ENCODE assay signal across 22 cellular contexts in genomic region chr3:146501752-146502151, GRCh38. TPM values are rescaled to one million over a fixed set of nuclear protein-coding genes. Genes with fewer than 3 reads are reported as not detected.
A peak's percentile ranks its signal among the peaks of the same experiment; 100 is the strongest.
DNase-seq lines count a peak whose midpoint lies in the region; ATAC-seq, FAIRE-seq and TF ChIP-seq lines count a peak whose summit lies in the region.
"Had no signal": no experiment of that assay in that cellular context is flagged by ENCODE, and none has a peak within 500 bp of the region (broad histone marks: within the 10 kb centered on the region; RNA-seq: fewer than 3 reads in every experiment).

No MANE protein-coding gene starts in this region.

- no peaks in the 10 kb centered on the region for H3K79me2 ChIP-seq in GM12878 (ENCODE audit: control insufficient read depth, insufficient read depth, low read length)

- H3K4me3 Mint-ChIP-seq in endothelial cell (ENCODE audit: unreplicated experiment) (no peak overlapping the region), Calu3 (ENCODE audit: low read depth, unreplicated experiment) (no peak overlapping the region)
- H3K4me3 Mint-ChIP-seq: neural crest cell, T-cell had no signal

- H3K27ac ChIP-seq in GM12878 (ENCODE audit: control insufficient read depth, insufficient read depth), result no peak overlapping the region
- H3K27ac ChIP-seq: WERI-Rb-1 had no signal

- DNase-seq in GM12878 (ENCODE audit: low read depth, low spot score), result no peak
- DNase-seq in endothelial cell (ENCODE audit: low spot score), result no peak
- DNase-seq in Calu3, result no peak
- DNase-seq in posterior cingulate gyrus, result no peak
- no peak for DNase-seq in BE2C
- DNase-seq: activated effector memory CD4-positive, alpha-beta T cell treated with Interleukin-2 at 50 U/mL for 16 hours; AML-193; anterior cingulate cortex; Caco-2; cerebellar nuclear complex; hippocampal formation; MM.1S; NCI-H187 treated with DMSO at 0.1 percent for 48 hours; NCI-H446 treated with DMSO at 0.1 percent for 48 hours; T-cell; WERI-Rb-1 had no signal

- H3K9me3 ChIP-seq in GM12878 (replicated peaks; ENCODE audit: control insufficient read depth, insufficient read depth, low read length) (no peaks in the 10 kb centered on the region; the same call in 2 of the 3 replicates), BE2C (peaks cover 5% of the 10 kb centered on the region)
- H3K9me3 ChIP-seq: Caco-2 had no signal

- CTCF ChIA-PET in GM12878 (lab: Yijun Ruan, JAX) (interaction anchor here (0.6 kb wide), 1 partner anchor 114 kb away, joined by 3 read pairs; no protein-coding TSS in a partner anchor), Calu3 (lab: Charles Lee) (no interaction called here)

- TF ChIP-seq CTCF in GM12878 (IDR thresholded peaks at IDR 0.05 in 2 of 3, conservative IDR thresholded peaks at IDR 0.05 in 1 of 3; ENCODE audit: control insufficient read depth in 2 of 3, extremely low read depth in 1 of 3, insufficient read depth in 1 of 3, low read depth in 3 of 3, low read length in 3 of 3) (no peak), endothelial cell (IDR thresholded peaks at IDR 0.05; ENCODE audit: unreplicated experiment) (no peak), Calu3 (IDR thresholded peaks at IDR 0.05; ENCODE audit: unreplicated experiment) (no peak), BE2C (IDR thresholded peaks at IDR 0.05; ENCODE audit: low read depth, low read length) (no peak)

- SMC1A ChIA-PET in GM12878 (lab: Charles Lee; ENCODE audit: uncharacterized antibody, unreplicated experiment), result no interaction called here

- no peaks in the 10 kb centered on the region; a peak in 1 of 4 replicates for H3K27me3 ChIP-seq in GM12878 (replicated peaks in 1 of 2; ENCODE audit: control insufficient read depth in 2 of 2, insufficient read depth in 2 of 2, low read length in 1 of 2)
- no peaks in the 10 kb centered on the region for H3K27me3 ChIP-seq in BE2C

- ATAC-seq in GM18511 (IDR thresholded peaks at IDR 0.05; ENCODE audit: unreplicated experiment) (peak; percentile 56), GM21390 (IDR thresholded peaks at IDR 0.05; ENCODE audit: unreplicated experiment) (peak; percentile 35), HG03159 (IDR thresholded peaks at IDR 0.05; ENCODE audit: unreplicated experiment) (peak; percentile 39), GM12878 (peak; percentile 59)
- ATAC-seq: T-cell had no signal

- in situ Hi-C loops in GM12878 (cut with MboI), result no loop called here

- no peak for FAIRE-seq in GM12878 (lab: Jason Lieb, UNC)

- no peaks in the 10 kb centered on the region for H3K36me3 ChIP-seq in GM12878 (ENCODE audit: control insufficient read depth in 2 of 2, insufficient read depth in 2 of 2, low read length in 1 of 2)
- H3K36me3 ChIP-seq in BE2C, result no peaks in the 10 kb centered on the region
- H3K36me3 ChIP-seq: WERI-Rb-1 had no signal

- POLR2A ChIA-PET in GM12878 (lab: Charles Lee), result no interaction called here

- no peak overlapping the region for H2AFZ ChIP-seq in GM12878 (ENCODE audit: control insufficient read depth, low read depth, low read length)

- TF ChIP-seq EP300 in GM12878 (IDR thresholded peaks at IDR 0.05; ENCODE audit: borderline replicate concordance in 1 of 2, control insufficient read depth in 1 of 2, low read depth in 2 of 2, low read length in 2 of 2), result no peak

- H3K4me1 ChIP-seq in GM12878 (ENCODE audit: control insufficient read depth, insufficient read depth, low read length), result peaks cover 6% of the 10 kb centered on the region; the same call in 1 of the 2 replicates
- no peaks in the 10 kb centered on the region for H3K4me1 ChIP-seq in BE2C

- BruUV-seq in GM12878 (replicated peaks; lab: Mats Ljungman, UMichigan) (no TSS peak), Calu3 (replicated peaks; lab: Mats Ljungman, UMichigan) (no TSS peak)

- H3K4me3 ChIP-seq in GM12878 (no peak overlapping the region), BE2C (ENCODE audit: low read depth, low read length) (no peak overlapping the region)

- H3K27me3 Mint-ChIP-seq in endothelial cell (ENCODE audit: unreplicated experiment) (no peaks in the 10 kb centered on the region), Calu3 (ENCODE audit: unreplicated experiment) (no peaks in the 10 kb centered on the region)
- H3K27me3 Mint-ChIP-seq: T-cell had no signal

- H3K9me3 Mint-ChIP-seq in endothelial cell (ENCODE audit: unreplicated experiment) (no peaks in the 10 kb centered on the region), Calu3 (ENCODE audit: low read depth, unreplicated experiment) (peaks cover 4% of the 10 kb centered on the region)
- H3K9me3 Mint-ChIP-seq: neural crest cell had no signal

- intact Hi-C loops in GM12878 (cut with micrococcal nuclease; ENCODE audit: unreplicated experiment) (loop anchor here (2.0 kb wide), 1 partner anchor 43 kb away; the partner anchor contains the start of gene PLSCR1), Calu3 (cut with micrococcal nuclease; ENCODE audit: unreplicated experiment) (loop anchor here (2.0 kb wide), 1 partner anchor 31 kb away; no protein-coding TSS in a partner anchor), posterior cingulate gyrus (cut with DNase I) (no loop called here)

- H4K20me1 ChIP-seq in GM12878 (ENCODE audit: control insufficient read depth, insufficient read depth), result no peaks in the 10 kb centered on the region

- no peak for TF ChIP-seq POLR2A in GM12878 (IDR thresholded peaks at IDR 0.05; ENCODE audit: low read depth, low read length)

- no peak for TF ChIP-seq RAD21 in GM12878 (IDR thresholded peaks at IDR 0.05; ENCODE audit: insufficient read depth, low read depth, low read length)

- H3K4me1 Mint-ChIP-seq in endothelial cell (ENCODE audit: unreplicated experiment), result peaks cover 20% of the 10 kb centered on the region
- H3K4me1 Mint-ChIP-seq in Calu3 (ENCODE audit: low read depth, unreplicated experiment), result peaks cover 39% of the 10 kb centered on the region

- H3K27ac Mint-ChIP-seq in endothelial cell (ENCODE audit: unreplicated experiment), result no peak overlapping the region
- no peak overlapping the region for H3K27ac Mint-ChIP-seq in Calu3 (ENCODE audit: unreplicated experiment)
- H3K27ac Mint-ChIP-seq: T-cell had no signal

- no peak overlapping the region for H3K9ac ChIP-seq in GM12878 (ENCODE audit: control insufficient read depth, insufficient read depth, low read length)

- RAD21 ChIA-PET in GM12878 (lab: Charles Lee; ENCODE audit: unreplicated experiment), result interaction anchor here (1.2 kb wide), 1 partner anchor 49 kb away, joined by 3 read pairs; no protein-coding TSS in a partner anchor

- H3K36me3 Mint-ChIP-seq in endothelial cell (ENCODE audit: low read depth, unreplicated experiment) (no peaks in the 10 kb centered on the region), Calu3 (ENCODE audit: insufficient read depth, unreplicated experiment) (peaks cover 44% of the 10 kb centered on the region)

- H3K4me2 ChIP-seq in GM12878 (ENCODE audit: control insufficient read depth, insufficient read depth), result no peak overlapping the region

TF ChIP-seq in GM12878, 131 proteins besides CTCF, POLR2A, EP300 and RAD21 (continues in another document):
- TF ChIP-seq IKZF2 (IDR thresholded peaks at IDR 0.05), result no peak

RNA-seq across cellular contexts. Expression of gene PLSCR2, which starts 32.4 kb away (rescaled TPM):
- not detected in 2 replicates for total RNA-seq in GM12878 (2013; cell fraction: nucleolus; rRNA removed)
- total RNA-seq in GM12878 (2014; rRNA removed), result not detected in 2 replicates
- not detected in 2 replicates for total RNA-seq in GM12878 (2014; rRNA removed; fragmentation: Illumina TruSeq; extraction: Trizol)
- total RNA-seq in GM12878 (2021), result not detected in 2 replicates
- polyA plus RNA-seq in GM12878 (2011; ENCODE audit: low read depth), result not detected
- not detected in 2 replicates for polyA plus RNA-seq in GM12878 (2011; rRNA removed)
- polyA plus RNA-seq in GM12878 (2011; cell fraction: cytosol; rRNA removed), result not detected in 2 replicates
- not detected in 2 replicates for polyA plus RNA-seq in GM12878 (2011; cell fraction: nucleus; rRNA removed)
- polyA plus RNA-seq in GM12878 (2012), result not detected in 2 replicates
- not detected in 2 replicates for polyA plus RNA-seq in GM12878 (2014; fragmentation: Illumina TruSeq; extraction: Trizol)
- not detected for polyA plus RNA-seq in GM12878 (2014; fragmentation: Nextera tagmentation; extraction: Ambion mirVana)
- polyA plus RNA-seq in GM12878 (2014; rRNA removed), result not detected in 2 replicates
- not detected for polyA plus RNA-seq in GM12878 (2016; fragmentation: Nextera tagmentation; extraction: Ambion mirVana)
- polyA minus RNA-seq in GM12878 (2011; rRNA and poly(A)+ RNA removed), result not detected in 2 replicates
- not detected in 2 replicates for polyA minus RNA-seq in GM12878 (2011; cell fraction: cytosol; rRNA and poly(A)+ RNA removed)
- polyA minus RNA-seq in GM12878 (2011; cell fraction: nucleus; rRNA and poly(A)+ RNA removed), result not detected in 2 replicates
- total RNA-seq in endothelial cell (ENCODE audit: unreplicated experiment), result not detected
- 2.9 and 5.1 TPM in 2 replicates for total RNA-seq in Calu3 (2022)
- polyA plus RNA-seq in BE2C (2012; ENCODE audit: insufficient read depth, insufficient read length, low read depth), result not detected
- total RNA-seq: Caco-2, G401, kidney epithelial cell, neural crest cell had no signal

RNA-seq across cellular contexts. Expression of gene PLSCR1, which starts 42.7 kb away (rescaled TPM):
- total RNA-seq in GM12878 (2013; cell fraction: nucleolus; rRNA removed), result 33.5 and 46.4 TPM in 2 replicates
- total RNA-seq in GM12878 (2014; rRNA removed) (37.6 and 46.2 TPM in 2 replicates), GM12878 (2014; rRNA removed; fragmentation: Illumina TruSeq; extraction: Trizol) (45.2 and 50.6 TPM in 2 replicates), GM12878 (2021) (40.5 and 42.1 TPM in 2 replicates), endothelial cell (ENCODE audit: unreplicated experiment) (77.1 TPM), Calu3 (2022) (887 and 1,018 TPM in 2 replicates)
- polyA plus RNA-seq in GM12878 (2011; ENCODE audit: low read depth), result 16.3 TPM
- polyA plus RNA-seq in GM12878 (2011; rRNA removed) (77.8 and 89.8 TPM in 2 replicates), GM12878 (2014; fragmentation: Illumina TruSeq; extraction: Trizol) (40.4 and 42.7 TPM in 2 replicates), GM12878 (2014; fragmentation: Nextera tagmentation; extraction: Ambion mirVana) (10 to 100 TPM; 40.2 to 60.3 TPM), GM12878 (2014; rRNA removed) (39.2 and 41.4 TPM in 2 replicates), GM12878 (2016; fragmentation: Nextera tagmentation; extraction: Ambion mirVana) (10 to 100 TPM; 35.4 to 36.8 TPM)
- 66.3 and 88.2 TPM in 2 replicates for polyA plus RNA-seq in GM12878 (2011; cell fraction: cytosol; rRNA removed)
- 85.8 and 90.9 TPM in 2 replicates for polyA plus RNA-seq in GM12878 (2011; cell fraction: nucleus; rRNA removed)
- 23.7 and 29.2 TPM in 2 replicates for polyA plus RNA-seq in GM12878 (2012)
- polyA minus RNA-seq in GM12878 (2011; rRNA and poly(A)+ RNA removed), result 50.3 and 61.4 TPM in 2 replicates
- polyA minus RNA-seq in GM12878 (2011; cell fraction: cytosol; rRNA and poly(A)+ RNA removed), result 32.2 and 39.0 TPM in 2 replicates
- 101 and 127 TPM in 2 replicates for polyA minus RNA-seq in GM12878 (2011; cell fraction: nucleus; rRNA and poly(A)+ RNA removed)
- polyA plus RNA-seq in BE2C (2012; ENCODE audit: insufficient read depth, insufficient read length, low read depth), result 0.71 TPM
- total RNA-seq: G401 had no signal

Comparison
In these comparisons a context has a peak if more than half of its experiments do, and no peak if none do; other contexts are left out.
1. RNA of gene PLSCR1, which starts 42.7 kb away (total RNA-seq): 887 to 1,018 TPM in Calu3; 77.1 TPM in endothelial cell (single experiment) and 33.5 to 50.6 TPM in GM12878; every median in the first group is over 10 times any median in the second.
2. Peak in every context shown above with its lines, with median percentiles within 50 percentile points of each other: ATAC-seq.